Comparison of ENCODE assay signal across 20 cellular contexts in genomic region chr11:46668480-46669085, GRCh38. TPM values are rescaled to one million over a fixed set of nuclear protein-coding genes. Genes with fewer than 3 reads are reported as not detected.
DNase-seq lines count a peak whose midpoint lies in the region; ATAC-seq and TF ChIP-seq lines count a peak whose summit lies in the region.
"Had no signal": no experiment of that assay in that cellular context is flagged by ENCODE, and none has a peak within 500 bp of the region (broad histone marks: within the 10 kb centered on the region; RNA-seq: fewer than 3 reads in every experiment).

No MANE protein-coding gene starts in this region.

- no peaks in the 10 kb centered on the region for H3K27me3 Mint-ChIP-seq in activated CD8-positive, alpha-beta T cell treated with anti-CD3 and anti-CD28 coated beads, Interleukin-2, amount 10 ng/mL, durations not matched to agents 7 days and 5 days (ENCODE audit: low read depth)
- no peaks in the 10 kb centered on the region for H3K27me3 Mint-ChIP-seq in activated CD8-positive, alpha-beta T cell treated with anti-CD3 and anti-CD28 coated beads for 36 hours
- no peaks in the 10 kb centered on the region for H3K27me3 Mint-ChIP-seq in effector memory CD8-positive, alpha-beta T cell
- H3K27me3 Mint-ChIP-seq: activated CD4-positive, alpha-beta T cell treated with anti-CD3 and anti-CD28 coated beads, Interleukin-2, amount 10 ng/mL, durations not matched to agents 7 days and 5 days had no signal

- CTCF ChIA-PET in activated CD8-positive, alpha-beta T cell treated with anti-CD3 and anti-CD28 coated beads, Interleukin-2, amount 10 ng/mL, durations not matched to agents 7 days and 5 days (lab: Charles Lee) = interaction anchor here (0.9 to 3.0 kb wide), 2 partner anchors 12 to 32 kb away, joined by 3 to 22 read pairs; partner anchors contain the start of genes ARHGAP1 and ZNF408
- CTCF ChIA-PET in activated CD8-positive, alpha-beta T cell treated with anti-CD3 and anti-CD28 coated beads for 36 hours (lab: Charles Lee) = interaction anchor here (1.2 kb wide), 1 partner anchor 9 kb away, joined by 3 read pairs; no protein-coding TSS in a partner anchor

- POLR2A ChIA-PET in activated CD8-positive, alpha-beta T cell treated with anti-CD3 and anti-CD28 coated beads, Interleukin-2, amount 10 ng/mL, durations not matched to agents 7 days and 5 days (lab: Charles Lee) = interaction anchor here (2.1 kb wide), 1 partner anchor 32 kb away, joined by 4 read pairs; the partner anchor contains the start of genes ARHGAP1 and ZNF408
- POLR2A ChIA-PET in activated CD8-positive, alpha-beta T cell treated with anti-CD3 and anti-CD28 coated beads for 36 hours (lab: Charles Lee) = interaction anchor here (0.6 kb wide), 1 partner anchor 9 kb away, joined by 3 read pairs; no protein-coding TSS in a partner anchor

- no peaks in the 10 kb centered on the region for H3K9me3 Mint-ChIP-seq in activated CD8-positive, alpha-beta T cell treated with anti-CD3 and anti-CD28 coated beads, Interleukin-2, amount 10 ng/mL, durations not matched to agents 7 days and 5 days (ENCODE audit: insufficient read depth)
- no peaks in the 10 kb centered on the region for H3K9me3 Mint-ChIP-seq in activated CD8-positive, alpha-beta T cell treated with anti-CD3 and anti-CD28 coated beads for 36 hours
- no peaks in the 10 kb centered on the region for H3K9me3 Mint-ChIP-seq in effector memory CD8-positive, alpha-beta T cell
- H3K9me3 Mint-ChIP-seq in stimulated activated effector memory CD8-positive, alpha-beta T cell treated with anti-CD3 and anti-CD28 coated beads, Interleukin-12 subunit alpha, Interleukin-12 subunit beta, amount 100 ng/mL, for 72 hours = no peaks in the 10 kb centered on the region
- H3K9me3 Mint-ChIP-seq: activated CD4-positive, alpha-beta T cell treated with anti-CD3 and anti-CD28 coated beads, Interleukin-2, amount 10 ng/mL, durations not matched to agents 7 days and 5 days; endodermal cell had no signal

- TF ChIP-seq CTCF in activated CD8-positive, alpha-beta T cell treated with anti-CD3 and anti-CD28 coated beads for 36 hours (IDR thresholded peaks at IDR 0.05) = no peak

- H3K4me3 Mint-ChIP-seq in activated CD8-positive, alpha-beta T cell treated with anti-CD3 and anti-CD28 coated beads, Interleukin-2, amount 10 ng/mL, durations not matched to agents 7 days and 5 days = no peak overlapping the region
- H3K4me3 Mint-ChIP-seq in activated CD8-positive, alpha-beta T cell treated with anti-CD3 and anti-CD28 coated beads for 36 hours = no peak overlapping the region
- no peak overlapping the region for H3K4me3 Mint-ChIP-seq in effector memory CD8-positive, alpha-beta T cell
- no peak overlapping the region for H3K4me3 Mint-ChIP-seq in stimulated activated effector memory CD8-positive, alpha-beta T cell treated with anti-CD3 and anti-CD28 coated beads, Interleukin-12 subunit alpha, Interleukin-12 subunit beta, amount 100 ng/mL, for 72 hours
- H3K4me3 Mint-ChIP-seq: activated CD4-positive, alpha-beta T cell treated with anti-CD3 and anti-CD28 coated beads, Interleukin-2, amount 10 ng/mL, durations not matched to agents 7 days and 5 days; endodermal cell had no signal

- intact Hi-C loops in activated CD8-positive, alpha-beta T cell treated with anti-CD3 and anti-CD28 coated beads for 36 hours (cut with micrococcal nuclease) = no loop called here

- DNase-seq in activated CD8-positive, alpha-beta T cell treated with anti-CD3 and anti-CD28 coated beads, Interleukin-2, amount 10 ng/mL, durations not matched to agents 7 days and 5 days = no peak
- DNase-seq in activated CD8-positive, alpha-beta T cell treated with anti-CD3 and anti-CD28 coated beads for 36 hours = no peak
- peak; percentile 72 for DNase-seq in D341Med (ENCODE audit: low spot score)
- no peak for DNase-seq in effector memory CD8-positive, alpha-beta T cell
- no peak for DNase-seq in stimulated activated effector memory CD8-positive, alpha-beta T cell treated with anti-CD3 and anti-CD28 coated beads, Interleukin-12 subunit alpha, Interleukin-12 subunit beta, amount 100 ng/mL, for 72 hours (ENCODE audit: low spot score in 2 of 2)
- DNase-seq in NCI-H187 (lab: John Stamatoyannopoulos, UW) = no peak
- no peak for DNase-seq in KBM-7
- DNase-seq: activated CD4-positive, alpha-beta T cell treated with anti-CD3 and anti-CD28 coated beads, Interleukin-2, amount 10 ng/mL, durations not matched to agents 7 days and 5 days; activated naive CD4-positive, alpha-beta T cell treated with Interleukin-2 at 50 U/mL for 16 hours; endodermal cell; glutamatergic neuron; NCI-H1436; NCI-H2171; NCI-H524 treated with DMSO at 0.1 percent for 48 hours; occipital lobe; retina; stimulated activated CD4-positive, alpha-beta T cell treated with anti-CD3 and anti-CD28 coated beads, Interleukin-12 subunit alpha, Interleukin-12 subunit beta, amount 100 ng/mL, for 4 hours had no signal

- peaks cover 62% of the 10 kb centered on the region for H3K36me3 Mint-ChIP-seq in activated CD8-positive, alpha-beta T cell treated with anti-CD3 and anti-CD28 coated beads, Interleukin-2, amount 10 ng/mL, durations not matched to agents 7 days and 5 days (ENCODE audit: low read depth)
- peaks cover 25% of the 10 kb centered on the region for H3K36me3 Mint-ChIP-seq in activated CD8-positive, alpha-beta T cell treated with anti-CD3 and anti-CD28 coated beads for 36 hours (ENCODE audit: low read depth)
- peaks cover 54% of the 10 kb centered on the region for H3K36me3 Mint-ChIP-seq in effector memory CD8-positive, alpha-beta T cell (ENCODE audit: insufficient read depth)
- peaks cover 87% of the 10 kb centered on the region for H3K36me3 Mint-ChIP-seq in stimulated activated effector memory CD8-positive, alpha-beta T cell treated with anti-CD3 and anti-CD28 coated beads, Interleukin-12 subunit alpha, Interleukin-12 subunit beta, amount 100 ng/mL, for 72 hours

- no peak for ATAC-seq in activated CD8-positive, alpha-beta T cell treated with anti-CD3 and anti-CD28 coated beads, Interleukin-2, amount 10 ng/mL, durations not matched to agents 7 days and 5 days
- no peak for ATAC-seq in activated CD8-positive, alpha-beta T cell treated with anti-CD3 and anti-CD28 coated beads for 36 hours
- no peak for ATAC-seq in effector memory CD8-positive, alpha-beta T cell (replicated peaks)
- no peak for ATAC-seq in stimulated activated effector memory CD8-positive, alpha-beta T cell treated with anti-CD3 and anti-CD28 coated beads, Interleukin-12 subunit alpha, Interleukin-12 subunit beta, amount 100 ng/mL, for 72 hours
- ATAC-seq in GM21526 (IDR thresholded peaks at IDR 0.05; ENCODE audit: low FRiP score, unreplicated experiment) = no peak
- ATAC-seq: A549 had no signal

- peak overlapping the region; percentile 14 for H3K27ac Mint-ChIP-seq in activated CD8-positive, alpha-beta T cell treated with anti-CD3 and anti-CD28 coated beads, Interleukin-2, amount 10 ng/mL, durations not matched to agents 7 days and 5 days
- H3K27ac Mint-ChIP-seq in activated CD8-positive, alpha-beta T cell treated with anti-CD3 and anti-CD28 coated beads for 36 hours = no peak overlapping the region
- H3K27ac Mint-ChIP-seq in effector memory CD8-positive, alpha-beta T cell = peak overlapping the region; percentile 60 to 97
- H3K27ac Mint-ChIP-seq in stimulated activated effector memory CD8-positive, alpha-beta T cell treated with anti-CD3 and anti-CD28 coated beads, Interleukin-12 subunit alpha, Interleukin-12 subunit beta, amount 100 ng/mL, for 72 hours = peak overlapping the region; percentile 90
- H3K27ac Mint-ChIP-seq: endodermal cell had no signal

- peaks cover 40% of the 10 kb centered on the region for H3K4me1 Mint-ChIP-seq in activated CD8-positive, alpha-beta T cell treated with anti-CD3 and anti-CD28 coated beads, Interleukin-2, amount 10 ng/mL, durations not matched to agents 7 days and 5 days (ENCODE audit: low read depth)
- H3K4me1 Mint-ChIP-seq in activated CD8-positive, alpha-beta T cell treated with anti-CD3 and anti-CD28 coated beads for 36 hours (ENCODE audit: low read depth) = peaks cover 34% of the 10 kb centered on the region
- peaks cover 29 to 35% of the 10 kb centered on the region in 2 donors for H3K4me1 Mint-ChIP-seq in effector memory CD8-positive, alpha-beta T cell (ENCODE audit: low read depth in 2 of 2)
- H3K4me1 Mint-ChIP-seq in stimulated activated effector memory CD8-positive, alpha-beta T cell treated with anti-CD3 and anti-CD28 coated beads, Interleukin-12 subunit alpha, Interleukin-12 subunit beta, amount 100 ng/mL, for 72 hours = peaks cover 39% of the 10 kb centered on the region

- in situ Hi-C loops in KBM-7 (cut with MboI; ENCODE audit: low pct_unique_long_range_greater_than_20kb, low sequenced_read_pairs) = no loop called here

RNA-seq across cellular contexts. Expression of gene ARHGAP1, which starts 31.8 kb away (rescaled TPM):
- 10 to 100 TPM; 69.1 to 71.3 TPM for total RNA-seq in activated CD8-positive, alpha-beta T cell treated with anti-CD3 and anti-CD28 coated beads, Interleukin-2, amount 10 ng/mL, durations not matched to agents 7 days and 5 days
- 10 to 100 TPM; 32.7 to 34.5 TPM for total RNA-seq in activated CD8-positive, alpha-beta T cell treated with anti-CD3 and anti-CD28 coated beads for 36 hours

RNA-seq across cellular contexts. Expression of gene ZNF408, which starts 32.2 kb away (rescaled TPM):
- 10 to 100 TPM; 15.8 to 16.1 TPM for total RNA-seq in activated CD8-positive, alpha-beta T cell treated with anti-CD3 and anti-CD28 coated beads, Interleukin-2, amount 10 ng/mL, durations not matched to agents 7 days and 5 days
- 1 to 10 TPM; 9.2 to 9.7 TPM for total RNA-seq in activated CD8-positive, alpha-beta T cell treated with anti-CD3 and anti-CD28 coated beads for 36 hours

RNA-seq across cellular contexts. Expression of gene F2, which starts 50.4 kb away (rescaled TPM):
- under 1 TPM in 1 of 2 experiments, not detected in 1; 0.16 TPM for total RNA-seq in activated CD8-positive, alpha-beta T cell treated with anti-CD3 and anti-CD28 coated beads, Interleukin-2, amount 10 ng/mL, durations not matched to agents 7 days and 5 days
- total RNA-seq in activated CD8-positive, alpha-beta T cell treated with anti-CD3 and anti-CD28 coated beads for 36 hours = not detected
- total RNA-seq: MCF 10A had no signal

RNA-seq across cellular contexts. Expression of gene ATG13, which starts 51.2 kb away (rescaled TPM):
- total RNA-seq in activated CD8-positive, alpha-beta T cell treated with anti-CD3 and anti-CD28 coated beads, Interleukin-2, amount 10 ng/mL, durations not matched to agents 7 days and 5 days = 10 to 100 TPM; 57.8 to 58.4 TPM
- total RNA-seq in activated CD8-positive, alpha-beta T cell treated with anti-CD3 and anti-CD28 coated beads for 36 hours = 10 to 100 TPM; 53.4 to 61.2 TPM

RNA-seq across cellular contexts. Expression of gene HARBI1, which starts 51.6 kb away (rescaled TPM):
- 1 to 10 TPM; 5.0 to 6.7 TPM for total RNA-seq in activated CD8-positive, alpha-beta T cell treated with anti-CD3 and anti-CD28 coated beads, Interleukin-2, amount 10 ng/mL, durations not matched to agents 7 days and 5 days
- 1 to 10 TPM; 3.1 to 3.3 TPM for total RNA-seq in activated CD8-positive, alpha-beta T cell treated with anti-CD3 and anti-CD28 coated beads for 36 hours
